1 cellular context compared by ENCODE assay signal in the genomic region with DNA sequence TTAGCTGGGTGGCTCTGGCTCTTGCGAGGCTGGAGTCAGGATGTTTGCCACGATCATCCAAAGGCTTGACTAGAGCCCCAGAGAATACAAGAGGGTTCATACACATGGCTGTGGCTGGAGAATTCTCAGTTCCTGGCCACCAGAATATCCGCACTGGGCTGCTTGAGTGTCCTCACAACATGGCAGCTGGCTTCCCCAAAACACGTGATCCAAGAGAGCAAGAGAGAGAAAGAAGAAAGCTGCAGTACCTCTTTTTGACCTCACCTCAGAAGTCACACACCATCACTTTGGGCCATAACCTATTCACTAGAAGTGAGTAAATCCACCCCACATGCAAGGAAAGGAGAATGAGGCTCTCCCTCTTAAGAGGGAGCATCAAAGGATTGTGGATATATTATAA.
TF ChIP-seq lines count a peak whose summit lies in the region.

No MANE protein-coding gene starts in this region.

TF ChIP-seq in K562, 482 proteins besides CTCF, POLR2A, EP300 and RAD21:
- TF ChIP-seq, protein P1, sequence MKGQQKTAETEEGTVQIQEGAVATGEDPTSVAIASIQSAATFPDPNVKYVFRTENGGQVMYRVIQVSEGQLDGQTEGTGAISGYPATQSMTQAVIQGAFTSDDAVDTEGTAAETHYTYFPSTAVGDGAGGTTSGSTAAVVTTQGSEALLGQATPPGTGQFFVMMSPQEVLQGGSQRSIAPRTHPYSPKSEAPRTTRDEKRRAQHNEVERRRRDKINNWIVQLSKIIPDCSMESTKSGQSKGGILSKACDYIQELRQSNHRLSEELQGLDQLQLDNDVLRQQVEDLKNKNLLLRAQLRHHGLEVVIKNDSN (CRISPR knock-in tag; IDR thresholded peaks at IDR 0.05) = peak; percentile 51; the same call in 1 of the 2 replicates
- TF ChIP-seq ETV5 (CRISPR knock-in tag; IDR thresholded peaks at IDR 0.05; ENCODE audit: low read depth) (no peak), YY1 (IDR thresholded peaks at IDR 0.05; ENCODE audit: borderline replicate concordance in 1 of 3, control insufficient read depth in 1 of 3, extremely low read depth in 1 of 3, insufficient read depth in 3 of 3, insufficient read length in 1 of 3, insufficient replicate concordance in 2 of 3, low read depth in 1 of 3, low read length in 2 of 3) (peak in 1 of 3 experiments; percentile 78)
